In genomic region chr17:67375054-67375427, GRCh38 we compare ENCODE assay signal across 13 cellular contexts. TPM values are rescaled to one million over a fixed set of nuclear protein-coding genes. Genes with fewer than 3 reads are reported as not detected.
A peak's percentile ranks its signal among the peaks of the same experiment; 100 is the strongest.
DNase-seq lines count a peak whose midpoint lies in the region; FAIRE-seq and TF ChIP-seq lines count a peak whose summit lies in the region.
"Had no signal": no experiment of that assay in that cellular context is flagged by ENCODE, and none has a peak within 500 bp of the region (broad histone marks: within the 10 kb centered on the region; RNA-seq: fewer than 3 reads in every experiment).

No MANE protein-coding gene starts in this region.

- H3K9me2 ChIP-seq in Karpas-422 (replicated peaks; ENCODE audit: insufficient read depth, low read length): no peaks in the 10 kb centered on the region

- H3K4me3 Mint-ChIP-seq in brain: peak overlapping the region; percentile 88 to 95 (median 92)

- H3K36me3 ChIP-seq in Karpas-422 (ENCODE audit: insufficient read depth, low read length) (no peaks in the 10 kb centered on the region), osteoblast (ENCODE audit: insufficient read depth, low read length) (no peaks in the 10 kb centered on the region), kidney (ENCODE audit: control insufficient read depth in 1 of 2, insufficient read depth in 2 of 2, low read length in 2 of 2) (no peaks in the 10 kb centered on the region)
- H3K36me3 ChIP-seq: esophagus squamous epithelium, left lung, SJCRH30 had no signal

- FAIRE-seq in kidney (lab: Jason Lieb, UNC): no peak
- FAIRE-seq: A204.1 had no signal

- H3K9me3 ChIP-seq in Karpas-422 (ENCODE audit: low read length) (no peaks in the 10 kb centered on the region), osteoblast (ENCODE audit: low read depth, low read length) (no peaks in the 10 kb centered on the region), kidney (ENCODE audit: control insufficient read depth in 1 of 2, low read length in 2 of 2) (no peaks in the 10 kb centered on the region)
- H3K9me3 ChIP-seq: esophagus squamous epithelium, left lung, SJCRH30 had no signal

- no peak overlapping the region for H3K9ac ChIP-seq in Karpas-422 (ENCODE audit: low read length)
- H3K9ac ChIP-seq in kidney (ENCODE audit: low read length in 2 of 2): no peak overlapping the region

- H2AFZ ChIP-seq in Karpas-422 (ENCODE audit: low read length): no peak overlapping the region
- H2AFZ ChIP-seq in osteoblast (ENCODE audit: low read length): peak overlapping the region; percentile 66

- H3K9me3 Mint-ChIP-seq in brain: peaks cover 0 to 7% (median 0%) of the 10 kb centered on the region in 5 experiments

- H3K4me1 ChIP-seq in Karpas-422 (ENCODE audit: low read length): peaks cover 28% of the 10 kb centered on the region
- peaks cover 18% of the 10 kb centered on the region for H3K4me1 ChIP-seq in osteoblast (ENCODE audit: insufficient read depth, low read length)
- peaks cover 6 to 12% of the 10 kb centered on the region in 2 donors for H3K4me1 ChIP-seq in kidney (ENCODE audit: control insufficient read depth in 1 of 2, insufficient read depth in 1 of 2, low read depth in 1 of 2, low read length in 2 of 2)

- H4K20me1 ChIP-seq in Karpas-422 (ENCODE audit: insufficient read depth, low read depth, low read length): 0 out of 2 replicates have a peak, but pooled peaks cover 4% of the 10 kb centered on the region
- H4K20me1 ChIP-seq in osteoblast (ENCODE audit: insufficient read depth, low read length): peaks cover 2% of the 10 kb centered on the region

- H3K27me3 Mint-ChIP-seq in brain: peaks cover 13% of the 10 kb centered on the region

- peaks cover 40% of the 10 kb centered on the region for H3K4me1 Mint-ChIP-seq in brain

- H3K36me3 Mint-ChIP-seq in brain: peaks cover 10% of the 10 kb centered on the region

- H3K27ac Mint-ChIP-seq in brain: peak overlapping the region; percentile 77 to 97 (median 85)

- H3K4me2 ChIP-seq in Karpas-422 (ENCODE audit: low read depth, low read length, poor library complexity, severe bottlenecking): peak overlapping the region; percentile 34
- peak overlapping the region; percentile 49 for H3K4me2 ChIP-seq in osteoblast (ENCODE audit: insufficient read depth, low read length)

- H3K4me3 ChIP-seq in Karpas-422 (ENCODE audit: low read length) (no peak overlapping the region), osteoblast (ENCODE audit: insufficient read depth, low read length) (no peak overlapping the region), kidney (ENCODE audit: low read length in 2 of 2) (no peak overlapping the region)
- H3K4me3 ChIP-seq: coronary artery, left lung, SJCRH30 had no signal

- H3K79me2 ChIP-seq in Karpas-422 (ENCODE audit: low read length) (no peaks in the 10 kb centered on the region), osteoblast (ENCODE audit: insufficient read depth, low read length) (peaks cover 5% of the 10 kb centered on the region)

- TF ChIP-seq CTCF in brain (conservative IDR thresholded peaks at IDR 0.05) (no peak), osteoblast (IDR thresholded peaks at IDR 0.05; ENCODE audit: extremely low read depth, low read depth, low read length) (no peak), kidney (IDR thresholded peaks at IDR 0.05; ENCODE audit: borderline replicate concordance, extremely low read depth, insufficient read depth) (no peak)

- intact Hi-C loops in kidney (cut with DNase I): loop anchor here (5.0 kb wide), 1 partner anchor 317 kb away; no protein-coding TSS in a partner anchor

- H3K27ac ChIP-seq in Karpas-422 (ENCODE audit: low read length): no peak overlapping the region
- H3K27ac ChIP-seq in osteoblast (ENCODE audit: low read depth, low read length): no peak overlapping the region
- no peak overlapping the region for H3K27ac ChIP-seq in kidney (ENCODE audit: low read depth in 2 of 2, low read length in 2 of 2)
- H3K27ac ChIP-seq: coronary artery, left lung, SJCRH30 had no signal

- H3K27me3 ChIP-seq in Karpas-422 (ENCODE audit: low read length) (no peaks in the 10 kb centered on the region; the same call in 1 of the 2 replicates), osteoblast (ENCODE audit: insufficient read depth, low read length) (no peaks in the 10 kb centered on the region)
- H3K27me3 ChIP-seq: esophagus squamous epithelium, left lung, SJCRH30 had no signal

- peak; percentile 23 for DNase-seq in activated CD4-positive, CD25-positive, alpha-beta regulatory T cell treated with anti-CD3 and anti-CD28 coated beads, Interleukin-2, amount 50 U/mL, for 72 hours
- no peak for DNase-seq in activated CD4-positive, CD25-positive, alpha-beta regulatory T cell (lab: John Stamatoyannopoulos, UW)
- DNase-seq in Karpas-422: no peak
- no peak for DNase-seq in osteoblast (ENCODE audit: insufficient read length, low spot score, missing footprints)
- DNase-seq in stimulated activated naive CD4-positive, alpha-beta T cell treated with Interleukin-2 at 50 U/mL for 16 hours (lab: John Stamatoyannopoulos, UW): no peak
- no peak for DNase-seq in NCI-H2196 treated with DMSO at 0.1 percent for 48 hours (lab: John Stamatoyannopoulos, UW; ENCODE audit: unreplicated experiment)
- DNase-seq in kidney: no peak
- DNase-seq: esophagus squamous epithelium had no signal

RNA-seq across cellular contexts. Expression of gene PITPNC1, which starts 2.0 kb away (rescaled TPM):
- 2.7 and 3.8 TPM in 2 replicates for total RNA-seq in Karpas-422 (2014; rRNA removed; shearing (Covaris generic); ENCODE audit: low replicate concordance)
- polyA plus RNA-seq in brain (ENCODE audit: insufficient read depth, low read depth, low replicate concordance) (34.7 TPM), kidney (ENCODE audit: insufficient read depth, low read depth, low replicate concordance) (14.2 TPM)
- total RNA-seq in osteoblast (5.0 and 6.2 TPM in 2 replicates), kidney (41.3 TPM)

RNA-seq across cellular contexts. Expression of gene PSMD12, which starts 8.7 kb away (rescaled TPM):
- total RNA-seq in Karpas-422 (2014; rRNA removed; shearing (Covaris generic); ENCODE audit: low replicate concordance): 18.7 TPM in 2 replicates
- polyA plus RNA-seq in brain (ENCODE audit: insufficient read depth, low read depth, low replicate concordance): 26.2 TPM
- total RNA-seq in osteoblast: 22.7 and 24.2 TPM in 2 replicates
- total RNA-seq in kidney: 46.0 TPM
- polyA plus RNA-seq in kidney (ENCODE audit: insufficient read depth, low read depth, low replicate concordance): 26.0 TPM
